11 cellular contexts compared by ENCODE assay signal in genomic region chr7:101550641-101551531, GRCh38.
DNase-seq lines count a peak whose midpoint lies in the region; ATAC-seq and TF ChIP-seq lines count a peak whose summit lies in the region.
"Had no signal": no experiment of that assay in that cellular context is flagged by ENCODE, and none has a peak within 500 bp of the region (broad histone marks: within the 10 kb centered on the region; RNA-seq: fewer than 3 reads in every experiment).

No MANE protein-coding gene starts in this region.

- ATAC-seq in activated T-cell treated with anti-CD3 and anti-CD28 coated beads, Interleukin-2, amount 50 U/mL, for 72 hours (replicated peaks in 1 of 2) = no peak
- ATAC-seq in Panc1 (peak; percentile 54; the same call in 1 of the 2 replicates), sciatic nerve (peak; percentile 70)

- no peaks in the 10 kb centered on the region for H3K36me3 Mint-ChIP-seq in activated T-cell treated with anti-CD3 and anti-CD28 coated beads, Interleukin-2, amount 50 U/mL, for 24 hours (ENCODE audit: low read depth)
- H3K36me3 Mint-ChIP-seq in activated T-cell treated with anti-CD3 and anti-CD28 coated beads, Interleukin-2, amount 50 U/mL, for 72 hours (ENCODE audit: insufficient read depth in 2 of 2) = no peaks in the 10 kb centered on the region

- no peak overlapping the region for H3K4me3 ChIP-seq in Panc1 (ENCODE audit: low read depth in 2 of 2, low read length in 2 of 2)
- no peak overlapping the region for H3K4me3 ChIP-seq in fibroblast of mammary gland (ENCODE audit: control insufficient read depth, low read depth, low read length)
- H3K4me3 ChIP-seq: ovary had no signal

- in situ Hi-C loops in Panc1 (cut with HindIII; ENCODE audit: low pct_unique_long_range_greater_than_20kb, low sequenced_read_pairs) = no loop called here

- H3K36me3 ChIP-seq in Panc1 (ENCODE audit: control insufficient read depth, insufficient read depth, low read length) = no peaks in the 10 kb centered on the region
- H3K36me3 ChIP-seq: ovary had no signal

- CTCF ChIA-PET in Panc1 (lab: Charles Lee) = interaction anchor here (0.7 to 0.8 kb wide), 2 partner anchors 8 to 708 kb away, joined by 5 to 6 read pairs; no protein-coding TSS in a partner anchor

- intact Hi-C loops in Panc1 (cut with micrococcal nuclease; ENCODE audit: unreplicated experiment) = no loop called here
- intact Hi-C loops in sciatic nerve (cut with DNase I) = no loop called here

- peaks cover under 1% of the 10 kb centered on the region for H3K27me3 Mint-ChIP-seq in activated T-cell treated with anti-CD3 and anti-CD28 coated beads, Interleukin-2, amount 50 U/mL, for 24 hours
- no peaks in the 10 kb centered on the region for H3K27me3 Mint-ChIP-seq in activated T-cell treated with anti-CD3 and anti-CD28 coated beads, Interleukin-2, amount 50 U/mL, for 72 hours (ENCODE audit: low read depth)

- no peaks in the 10 kb centered on the region for H3K4me1 ChIP-seq in Panc1 (ENCODE audit: control insufficient read depth, insufficient read depth, low read length)

- BruUV-seq in Panc1 (replicated peaks; lab: Mats Ljungman, UMichigan) = no TSS peak

- no peaks in the 10 kb centered on the region for H3K4me1 Mint-ChIP-seq in activated T-cell treated with anti-CD3 and anti-CD28 coated beads, Interleukin-2, amount 50 U/mL, for 24 hours (ENCODE audit: low read depth)
- no peaks in the 10 kb centered on the region for H3K4me1 Mint-ChIP-seq in activated T-cell treated with anti-CD3 and anti-CD28 coated beads, Interleukin-2, amount 50 U/mL, for 72 hours (ENCODE audit: low read depth)

- no peaks in the 10 kb centered on the region for H3K9me3 Mint-ChIP-seq in activated T-cell treated with anti-CD3 and anti-CD28 coated beads, Interleukin-2, amount 50 U/mL, for 24 hours
- no peaks in the 10 kb centered on the region for H3K9me3 Mint-ChIP-seq in activated T-cell treated with anti-CD3 and anti-CD28 coated beads, Interleukin-2, amount 50 U/mL, for 72 hours

- POLR2A ChIA-PET in Panc1 (lab: Charles Lee) = no interaction called here

- DNase-seq in activated T-cell treated with anti-CD3 and anti-CD28 coated beads, Interleukin-2, amount 50 U/mL, for 24 hours = peak; percentile 20
- no peak for DNase-seq in activated T-cell treated with anti-CD3 and anti-CD28 coated beads, Interleukin-2, amount 50 U/mL, for 72 hours
- DNase-seq in Panc1 (ENCODE audit: low read depth, low spot score) (no peak), fibroblast of mammary gland (ENCODE audit: low read depth) (peak; percentile 2), sciatic nerve (ENCODE audit: low spot score) (peak; percentile 37), AML-193 (lab: John Stamatoyannopoulos, UW) (no peak), KG1 (lab: John Stamatoyannopoulos, UW) (no peak), HPDE6-E6E7 (ENCODE audit: extremely low spot score) (no peak)
- DNase-seq: mesenchymal stem cell, NCI-H446 had no signal

- no peaks in the 10 kb centered on the region for H3K27me3 ChIP-seq in Panc1 (ENCODE audit: control insufficient read depth, insufficient read depth, low read length)
- H3K27me3 ChIP-seq: ovary had no signal

- no peaks in the 10 kb centered on the region for H3K9me3 ChIP-seq in Panc1 (ENCODE audit: control insufficient read depth, insufficient read depth, low read depth, low read length)
- H3K9me3 ChIP-seq: ovary had no signal

- no peak for TF ChIP-seq CTCF in Panc1 (IDR thresholded peaks at IDR 0.05)
- TF ChIP-seq CTCF in fibroblast of mammary gland (conservative IDR thresholded peaks at IDR 0.05; ENCODE audit: control insufficient read depth, insufficient read depth, low read depth, low read length) = no peak

- H3K27ac Mint-ChIP-seq in activated T-cell treated with anti-CD3 and anti-CD28 coated beads, Interleukin-2, amount 50 U/mL, for 24 hours = no peak overlapping the region
- H3K27ac Mint-ChIP-seq in activated T-cell treated with anti-CD3 and anti-CD28 coated beads, Interleukin-2, amount 50 U/mL, for 72 hours = no peak overlapping the region

- no peak overlapping the region for H3K27ac ChIP-seq in Panc1 (ENCODE audit: low read length)
- H3K27ac ChIP-seq: ovary had no signal

- no peak overlapping the region for H3K4me3 Mint-ChIP-seq in activated T-cell treated with anti-CD3 and anti-CD28 coated beads, Interleukin-2, amount 50 U/mL, for 24 hours
- H3K4me3 Mint-ChIP-seq in activated T-cell treated with anti-CD3 and anti-CD28 coated beads, Interleukin-2, amount 50 U/mL, for 72 hours = no peak overlapping the region

Comparison
In these comparisons a context has a peak if more than half of its experiments do, and no peak if none do; other contexts are left out.
1. DNase-seq: peak in activated T-cell treated with anti-CD3 and anti-CD28 coated beads, Interleukin-2, amount 50 U/mL, for 24 hours (single experiment), fibroblast of mammary gland (single experiment) and sciatic nerve (single experiment); none in activated T-cell treated with anti-CD3 and anti-CD28 coated beads, Interleukin-2, amount 50 U/mL, for 72 hours (0 of 2), Panc1 (single experiment), AML-193 (0 of 2), KG1 (single experiment) and HPDE6-E6E7 (single experiment).
2. ATAC-seq: peak in Panc1 (single experiment) and sciatic nerve (single experiment); none in activated T-cell treated with anti-CD3 and anti-CD28 coated beads, Interleukin-2, amount 50 U/mL, for 72 hours (0 of 2).